ENCODE assay signal across 28 cellular contexts in genomic region chr19:28718909-28719308, GRCh38.
"Had no signal": no experiment of that assay in that cellular context is flagged by ENCODE, and none has a peak within 500 bp of the region (broad histone marks: within the 10 kb centered on the region; RNA-seq: fewer than 3 reads in every experiment).

No MANE protein-coding gene starts in this region.

- H3K79me2 ChIP-seq: hepatocyte had no signal

- ATAC-seq: effector memory CD8-positive, alpha-beta T cell; esophagus mucosa; foreskin keratinocyte; gastrocnemius medialis; gastroesophageal sphincter; heart left ventricle; heart right ventricle had no signal

- H3K27ac ChIP-seq: colonic mucosa, coronary artery, dorsolateral prefrontal cortex, epithelial cell of prostate, esophagus muscularis mucosa, esophagus squamous epithelium, foreskin keratinocyte, gastrocnemius medialis, gastroesophageal sphincter, heart left ventricle, heart right ventricle, hepatocyte had no signal

- DNase-seq: colonic mucosa; cortex of kidney; dermis blood vessel endothelial cell; dorsolateral prefrontal cortex; effector CD4-positive, alpha-beta T cell; effector CD8-positive, alpha-beta T cell; effector memory CD4-positive, alpha-beta T cell; effector memory CD8-positive, alpha-beta T cell; endodermal cell; erythroblast; esophagus squamous epithelium; foreskin fibroblast; foreskin keratinocyte; foreskin melanocyte; gastrocnemius medialis; glutamatergic neuron; head of caudate nucleus; heart left ventricle; heart right ventricle had no signal

- FAIRE-seq: colon, endometrium, endothelial cell of umbilical vein had no signal

- H3K9me3 ChIP-seq: colonic mucosa, esophagus muscularis mucosa, esophagus squamous epithelium, gastrocnemius medialis, gastroesophageal sphincter, heart right ventricle had no signal

- H3K27me3 ChIP-seq: colonic mucosa, esophagus squamous epithelium, foreskin keratinocyte, gastrocnemius medialis had no signal

- H3K4me3 ChIP-seq: colonic mucosa, coronary artery, dorsolateral prefrontal cortex, esophagus muscularis mucosa, esophagus squamous epithelium, gastrocnemius medialis, gastroesophageal sphincter, heart left ventricle, heart right ventricle, hepatocyte had no signal

- H3K36me3 ChIP-seq: colonic mucosa, esophagus muscularis mucosa, esophagus squamous epithelium, gastrocnemius medialis, gastroesophageal sphincter, heart left ventricle, heart right ventricle had no signal

- H3K4me1 ChIP-seq: colonic mucosa, esophagus muscularis mucosa, esophagus squamous epithelium, foreskin keratinocyte, gastrocnemius medialis, gastroesophageal sphincter, heart left ventricle, heart right ventricle had no signal

- H3K4me2 ChIP-seq: hepatocyte had no signal

- H2AFZ ChIP-seq: hepatocyte had no signal
